ENCODE assay signal across 24 cellular contexts in genomic region chr5:68991279-68991678, GRCh38.
"Had no signal": no experiment of that assay in that cellular context is flagged by ENCODE, and none has a peak within 500 bp of the region (broad histone marks: within the 10 kb centered on the region; RNA-seq: fewer than 3 reads in every experiment).

No MANE protein-coding gene starts in this region.

- H3K36me3 ChIP-seq: colonic mucosa, esophagus squamous epithelium, gastrocnemius medialis, heart right ventricle, left lung, lower lobe of right lung had no signal

- H3K27ac Mint-ChIP-seq: dendritic cell treated with granulocyte-macrophage colony-stimulating factor and Interleukin-4, amounts not matched to agents 40 ng/mL and 50 ng/mL, for 4 days; effector memory CD8-positive, alpha-beta T cell; endodermal cell; mesothelial cell of epicardium; naive thymus-derived CD4-positive, alpha-beta T cell had no signal

- H3K4me1 ChIP-seq: colonic mucosa, gastrocnemius medialis, heart right ventricle, left lung, lower lobe of right lung had no signal

- H3K27me3 Mint-ChIP-seq: dendritic cell treated with granulocyte-macrophage colony-stimulating factor and Interleukin-4, amounts not matched to agents 40 ng/mL and 50 ng/mL, for 4 days had no signal

- H3K27ac ChIP-seq: colonic mucosa, epithelial cell of prostate, esophagus squamous epithelium, gastrocnemius medialis, heart right ventricle, left lung, lower lobe of right lung had no signal

- DNase-seq: colonic mucosa; cortex of kidney; effector CD8-positive, alpha-beta T cell; effector memory CD8-positive, alpha-beta T cell; endodermal cell; erythroblast; esophagus squamous epithelium; foreskin fibroblast; foreskin melanocyte; gastrocnemius medialis; glutamatergic neuron; heart right ventricle; hippocampal formation; left cardiac atrium; left lung; left ventricle myocardium superior; lower lobe of right lung; mesenchymal stem cell; mucosa of descending colon; naive thymus-derived CD4-positive, alpha-beta T cell had no signal

- H3K4me3 ChIP-seq: colonic mucosa, esophagus squamous epithelium, gastrocnemius medialis, heart right ventricle, left lung, lower lobe of right lung, mucosa of descending colon had no signal

- H3K9me3 ChIP-seq: colonic mucosa, esophagus squamous epithelium, gastrocnemius medialis, heart right ventricle, left lung, lower lobe of right lung, mucosa of descending colon had no signal

- H3K4me1 Mint-ChIP-seq: endodermal cell had no signal

- H3K9me3 Mint-ChIP-seq: dendritic cell treated with granulocyte-macrophage colony-stimulating factor and Interleukin-4, amounts not matched to agents 40 ng/mL and 50 ng/mL, for 4 days; effector memory CD8-positive, alpha-beta T cell; endodermal cell had no signal

- H3K27me3 ChIP-seq: colonic mucosa, esophagus squamous epithelium, gastrocnemius medialis, heart right ventricle, left lung had no signal

- ATAC-seq: effector memory CD8-positive, alpha-beta T cell; esophagus mucosa; gastrocnemius medialis; left cardiac atrium; left lung; left ventricle myocardium superior; lower lobe of right lung; mucosa of descending colon; naive thymus-derived CD4-positive, alpha-beta T cell had no signal

- H3K4me3 Mint-ChIP-seq: dendritic cell treated with granulocyte-macrophage colony-stimulating factor and Interleukin-4, amounts not matched to agents 40 ng/mL and 50 ng/mL, for 4 days; effector memory CD8-positive, alpha-beta T cell; endodermal cell; mesothelial cell of epicardium; naive thymus-derived CD4-positive, alpha-beta T cell had no signal

- H3K36me3 Mint-ChIP-seq: mesothelial cell of epicardium; naive thymus-derived CD4-positive, alpha-beta T cell had no signal
